Comparison of ENCODE assay signal across 16 cellular contexts in the genomic region with DNA sequence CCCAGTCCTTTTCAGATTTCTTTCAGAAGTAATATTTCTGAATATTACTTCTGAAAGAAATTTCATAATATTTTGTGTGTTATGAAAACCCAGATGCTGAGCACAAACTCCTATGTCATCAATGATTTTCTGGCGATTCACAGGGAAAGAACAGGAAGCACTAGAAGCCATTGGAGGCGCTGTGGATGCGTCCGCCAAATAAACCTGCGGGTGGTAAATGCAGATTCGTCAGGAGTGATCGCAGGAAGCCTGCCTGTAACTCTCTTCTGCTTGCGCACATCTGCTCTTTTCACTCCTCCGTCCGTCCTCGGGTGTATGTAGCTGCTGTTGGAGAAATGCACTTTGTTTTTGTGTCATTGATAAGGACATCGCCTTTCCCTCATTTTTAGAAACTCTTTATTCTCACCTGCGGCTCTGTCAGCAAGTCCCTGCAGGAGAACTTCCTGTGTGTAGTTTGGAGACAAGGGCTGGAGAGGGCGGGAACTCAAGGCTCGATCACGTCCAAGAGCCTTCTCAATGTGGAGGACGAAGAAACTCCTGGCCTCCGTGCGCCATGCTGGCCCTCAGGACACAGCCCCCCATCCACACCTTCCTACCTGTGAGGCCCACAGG.
A peak's percentile ranks its signal among the peaks of the same experiment; 100 is the strongest.
DNase-seq lines count a peak whose midpoint lies in the region; ATAC-seq and TF ChIP-seq lines count a peak whose summit lies in the region.
"Had no signal": no experiment of that assay in that cellular context is flagged by ENCODE, and none has a peak within 500 bp of the region (broad histone marks: within the 10 kb centered on the region; RNA-seq: fewer than 3 reads in every experiment).

No MANE protein-coding gene starts in this region.

- H3K4me3 Mint-ChIP-seq in progenitor cell of endocrine pancreas (ENCODE audit: low read depth): peak overlapping the region; percentile 17
- H3K4me3 Mint-ChIP-seq: CD8-positive, alpha-beta memory T cell had no signal

- no peak for TF ChIP-seq CTCF in progenitor cell of endocrine pancreas (IDR thresholded peaks at IDR 0.05; ENCODE audit: unreplicated experiment)

- peaks cover 2% of the 10 kb centered on the region for H3K27me3 Mint-ChIP-seq in progenitor cell of endocrine pancreas

- no peaks in the 10 kb centered on the region for H3K9me3 Mint-ChIP-seq in progenitor cell of endocrine pancreas (ENCODE audit: low read depth)
- H3K9me3 Mint-ChIP-seq: CD8-positive, alpha-beta memory T cell had no signal

- H3K36me3 Mint-ChIP-seq in progenitor cell of endocrine pancreas (ENCODE audit: insufficient read depth): no peaks in the 10 kb centered on the region
- H3K36me3 Mint-ChIP-seq: CD8-positive, alpha-beta memory T cell had no signal

- no peak overlapping the region for H3K27ac Mint-ChIP-seq in progenitor cell of endocrine pancreas

- H3K4me1 Mint-ChIP-seq in progenitor cell of endocrine pancreas (ENCODE audit: low read depth): no peaks in the 10 kb centered on the region
- H3K4me1 Mint-ChIP-seq: CD8-positive, alpha-beta memory T cell had no signal

- DNase-seq in DMS53 (lab: John Stamatoyannopoulos, UW) (peak; percentile 16), DMS53 treated with DMSO at 0.1 percent for 48 hours (lab: John Stamatoyannopoulos, UW; ENCODE audit: unreplicated experiment) (no peak), NCI-H774 (lab: John Stamatoyannopoulos, UW) (peak; percentile 5), iPS DF 4.7 (ENCODE audit: extremely low read depth, low spot score) (peak; percentile 51), progenitor cell of endocrine pancreas (ENCODE audit: low spot score, unreplicated experiment) (no peak)
- DNase-seq: 8988T; CD8-positive, alpha-beta memory T cell; Karpas-422; NCI-H1105 treated with DMSO at 0.1 percent for 48 hours; NCI-H187; NCI-H345; NCI-H526 treated with DMSO at 0.1 percent for 48 hours; SJCRH30 had no signal

- no peak for ATAC-seq in GM21423 (IDR thresholded peaks at IDR 0.05; ENCODE audit: unreplicated experiment)
- ATAC-seq in HG02870 (IDR thresholded peaks at IDR 0.05; ENCODE audit: unreplicated experiment): no peak
- no peak for ATAC-seq in GM19467 (IDR thresholded peaks at IDR 0.05; ENCODE audit: unreplicated experiment)

Comparison
In these comparisons a context has a peak if more than half of its experiments do, and no peak if none do; other contexts are left out.
1. DNase-seq: peak in DMS53 (single experiment), NCI-H774 (single experiment) and iPS DF 4.7 (single experiment); none in DMS53 treated with DMSO at 0.1 percent for 48 hours (single experiment) and progenitor cell of endocrine pancreas (single experiment).